ENCODE assay signal across 16 cellular contexts in the genomic region with DNA sequence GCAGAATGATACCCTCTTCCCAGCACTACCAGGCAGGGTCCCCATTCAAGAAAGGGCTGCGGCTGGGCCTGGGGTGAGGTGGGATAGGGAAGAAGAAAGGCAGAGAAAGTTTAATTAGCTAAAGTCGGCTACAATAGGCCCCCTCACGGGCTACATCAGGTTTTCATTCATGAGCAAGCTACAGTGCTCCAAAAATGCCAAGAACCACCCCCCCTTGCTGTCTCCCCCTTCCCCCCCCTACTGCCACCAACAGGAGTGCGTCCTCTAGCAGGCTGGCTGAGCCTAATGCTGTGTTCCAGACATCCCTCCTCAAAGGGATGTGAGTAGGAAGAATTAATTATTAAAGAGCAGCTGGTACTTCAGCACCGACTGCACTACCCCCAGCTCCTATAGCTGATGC. TPM values are rescaled to one million over a fixed set of nuclear protein-coding genes. Genes with fewer than 3 reads are reported as not detected.
DNase-seq lines count a peak whose midpoint lies in the region; ATAC-seq and TF ChIP-seq lines count a peak whose summit lies in the region.
"Had no signal": no experiment of that assay in that cellular context is flagged by ENCODE, and none has a peak within 500 bp of the region (broad histone marks: within the 10 kb centered on the region; RNA-seq: fewer than 3 reads in every experiment).

No MANE protein-coding gene starts in this region.

- H3K9me3 ChIP-seq in cardiac muscle cell (ENCODE audit: low read depth) (no peaks in the 10 kb centered on the region), mesenchymal stem cell (ENCODE audit: control insufficient read depth, low read length) (no peaks in the 10 kb centered on the region)
- H3K9me3 ChIP-seq: neutrophil, tibial nerve had no signal

- H3K27ac Mint-ChIP-seq in activated T-helper 1 cell treated with anti-CD3 and anti-CD28 coated beads, Interleukin-12 subunit alpha, Interleukin-12 subunit beta, Interleukin-2, Interleukin-4 antibody, amounts not matched to agents 30 ng/mL and 10 ng/mL and 1 ng/mL, durations not matched to agents 14 hours and 24 hours and 36 hours: no peak overlapping the region
- peak overlapping the region; percentile 34 for H3K27ac Mint-ChIP-seq in type B pancreatic cell

- H3K4me3 ChIP-seq in cardiac muscle cell (peak overlapping the region; percentile 98), mesenchymal stem cell (ENCODE audit: insufficient read depth in 1 of 2, low read depth in 1 of 2, low read length in 2 of 2) (peak overlapping the region in 1 of 2 experiments; percentile 97)

- H3K27me3 ChIP-seq in cardiac muscle cell (no peaks in the 10 kb centered on the region), mesenchymal stem cell (ENCODE audit: control insufficient read depth in 1 of 2, insufficient read depth in 1 of 2, low read length in 2 of 2) (peaks cover 0 to 6% of the 10 kb centered on the region in 2 experiments)
- H3K27me3 ChIP-seq: neutrophil, tibial nerve had no signal

- no peak overlapping the region for H4K91ac ChIP-seq in mesenchymal stem cell (ENCODE audit: low read length)

- H3K36me3 ChIP-seq in cardiac muscle cell (no peaks in the 10 kb centered on the region), mesenchymal stem cell (ENCODE audit: control insufficient read depth in 1 of 2, insufficient read depth in 2 of 2, low read depth in 1 of 2, low read length in 2 of 2) (peaks cover 5 to 14% of the 10 kb centered on the region in 2 experiments)

- peak overlapping the region; percentile 95 for H3K9ac ChIP-seq in mesenchymal stem cell (ENCODE audit: low read length)

- no peak overlapping the region for H2BK120ac ChIP-seq in mesenchymal stem cell (ENCODE audit: low read depth, low read length)

- peaks cover 12% of the 10 kb centered on the region for H3K27me3 Mint-ChIP-seq in activated T-helper 1 cell treated with anti-CD3 and anti-CD28 coated beads, Interleukin-12 subunit alpha, Interleukin-12 subunit beta, Interleukin-2, Interleukin-4 antibody, amounts not matched to agents 30 ng/mL and 10 ng/mL and 1 ng/mL, durations not matched to agents 14 hours and 24 hours and 36 hours (ENCODE audit: insufficient read depth)
- no peaks in the 10 kb centered on the region for H3K27me3 Mint-ChIP-seq in type B pancreatic cell

- TF ChIP-seq CTCF in cardiac muscle cell (IDR thresholded peaks at IDR 0.05; ENCODE audit: low read depth, low read length): no peak
- no peak for TF ChIP-seq CTCF in type B pancreatic cell (conservative IDR thresholded peaks at IDR 0.05)

- H4K8ac ChIP-seq in mesenchymal stem cell (ENCODE audit: low read length): no peak overlapping the region

- no peaks in the 10 kb centered on the region for H3K9me3 Mint-ChIP-seq in activated T-helper 1 cell treated with anti-CD3 and anti-CD28 coated beads, Interleukin-12 subunit alpha, Interleukin-12 subunit beta, Interleukin-2, Interleukin-4 antibody, amounts not matched to agents 30 ng/mL and 10 ng/mL and 1 ng/mL, durations not matched to agents 14 hours and 24 hours and 36 hours
- H3K9me3 Mint-ChIP-seq in type B pancreatic cell: no peaks in the 10 kb centered on the region

- no peak for ATAC-seq in left ventricle myocardium superior

- no peak overlapping the region for H2BK5ac ChIP-seq in mesenchymal stem cell (ENCODE audit: low read depth, low read length, poor library complexity, severe bottlenecking)

- H3K4me2 ChIP-seq in mesenchymal stem cell (ENCODE audit: low read length, poor library complexity, severe bottlenecking): no peak overlapping the region

- H3K4me1 Mint-ChIP-seq in activated T-helper 1 cell treated with anti-CD3 and anti-CD28 coated beads, Interleukin-12 subunit alpha, Interleukin-12 subunit beta, Interleukin-2, Interleukin-4 antibody, amounts not matched to agents 30 ng/mL and 10 ng/mL and 1 ng/mL, durations not matched to agents 14 hours and 24 hours and 36 hours (ENCODE audit: low read depth): peaks cover 25% of the 10 kb centered on the region
- H3K4me1 Mint-ChIP-seq in type B pancreatic cell (ENCODE audit: unreplicated experiment): peaks cover 29% of the 10 kb centered on the region

- no peak overlapping the region for H2BK15ac ChIP-seq in mesenchymal stem cell (ENCODE audit: low read depth, poor library complexity, severe bottlenecking)

- intact Hi-C loops in left ventricle myocardium superior (cut with micrococcal nuclease): loop anchor here (10.0 kb wide), 1 partner anchor 56 kb away; the partner anchor contains the start of gene LSM12
- intact Hi-C loops in activated T-helper 1 cell treated with anti-CD3 and anti-CD28 coated beads, Interleukin-12 subunit alpha, Interleukin-12 subunit beta, Interleukin-2, Interleukin-4 antibody, amounts not matched to agents 30 ng/mL and 10 ng/mL and 1 ng/mL, durations not matched to agents 14 hours and 24 hours and 36 hours (cut with micrococcal nuclease): loop anchor here (5.0 kb wide), 2 partner anchors 206 to 226 kb away; partner anchors contain the start of gene GRN

- H3K36me3 Mint-ChIP-seq in activated T-helper 1 cell treated with anti-CD3 and anti-CD28 coated beads, Interleukin-12 subunit alpha, Interleukin-12 subunit beta, Interleukin-2, Interleukin-4 antibody, amounts not matched to agents 30 ng/mL and 10 ng/mL and 1 ng/mL, durations not matched to agents 14 hours and 24 hours and 36 hours (ENCODE audit: low read depth): no peaks in the 10 kb centered on the region
- peaks cover 5% of the 10 kb centered on the region for H3K36me3 Mint-ChIP-seq in type B pancreatic cell

- H3K18ac ChIP-seq in mesenchymal stem cell (ENCODE audit: low read depth in 1 of 2, low read length in 2 of 2): no peak overlapping the region

- no peak overlapping the region for H3K14ac ChIP-seq in mesenchymal stem cell (ENCODE audit: low read length in 2 of 2)

- no peak overlapping the region for H2AFZ ChIP-seq in mesenchymal stem cell (ENCODE audit: low read depth, low read length)

- H3K27ac ChIP-seq in cardiac muscle cell (no peak overlapping the region), mesenchymal stem cell (ENCODE audit: low read length, poor library complexity, severe bottlenecking) (no peak overlapping the region)

- H2BK12ac ChIP-seq in mesenchymal stem cell (ENCODE audit: low read length in 2 of 2): no peak overlapping the region

- H3K4me1 ChIP-seq in cardiac muscle cell (ENCODE audit: low read depth) (peaks cover 27% of the 10 kb centered on the region), mesenchymal stem cell (ENCODE audit: control insufficient read depth, insufficient read depth, low read depth, low read length) (peaks cover 12% of the 10 kb centered on the region)

- no peak for DNase-seq in cardiac muscle cell (ENCODE audit: low read depth in 1 of 2, low spot score in 1 of 2)
- DNase-seq in left ventricle myocardium superior: no peak
- no peak for DNase-seq in activated T-helper 1 cell treated with anti-CD3 and anti-CD28 coated beads, Interleukin-12 subunit alpha, Interleukin-12 subunit beta, Interleukin-2, Interleukin-4 antibody, amounts not matched to agents 30 ng/mL and 10 ng/mL and 1 ng/mL, durations not matched to agents 14 hours and 24 hours and 36 hours (ENCODE audit: low spot score)
- DNase-seq in mesenchymal stem cell: no peak
- no peak for DNase-seq in type B pancreatic cell (ENCODE audit: extremely low spot score, unreplicated experiment)
- DNase-seq in stimulated activated CD4-positive, alpha-beta T cell treated with anti-CD3 and anti-CD28 coated beads, Interleukin-15, amount 100 ng/mL, for 24 hours: no peak
- DNase-seq in HUDEP-2 (lab: John Stamatoyannopoulos, UW; ENCODE audit: unreplicated experiment in 76 of 76): no peak
- DNase-seq in DMS79 (lab: John Stamatoyannopoulos, UW): no peak
- DNase-seq: activated CD4-positive, alpha-beta T cell treated with anti-CD3 and anti-CD28 coated beads for 1 hour; activated gamma-delta T cell treated with Interleukin-2 at 50 U/mL for 16 hours; hippocampal formation; NCI-H2029; stimulated activated CD4-positive, alpha-beta T cell treated with anti-CD3 and anti-CD28 coated beads, Interleukin-4, amount 100 ng/mL, for 1 hour had no signal

- WGBS in mesenchymal stem cell: 54% methylated on average over 3 of the region's 5 CpGs

- H3K79me1 ChIP-seq in mesenchymal stem cell (replicated peaks; ENCODE audit: low read length, poor library complexity, severe bottlenecking): peaks cover 18% of the 10 kb centered on the region

- H3K23ac ChIP-seq in mesenchymal stem cell (ENCODE audit: low read length in 2 of 2): no peak overlapping the region

- no peak overlapping the region for H2AK5ac ChIP-seq in mesenchymal stem cell (ENCODE audit: low read length, severe bottlenecking)

- no peak overlapping the region for H3K4ac ChIP-seq in mesenchymal stem cell (ENCODE audit: low read depth in 1 of 2, low read length in 2 of 2)

- peak overlapping the region; percentile 89 for H3K4me3 Mint-ChIP-seq in activated T-helper 1 cell treated with anti-CD3 and anti-CD28 coated beads, Interleukin-12 subunit alpha, Interleukin-12 subunit beta, Interleukin-2, Interleukin-4 antibody, amounts not matched to agents 30 ng/mL and 10 ng/mL and 1 ng/mL, durations not matched to agents 14 hours and 24 hours and 36 hours
- peak overlapping the region; percentile 93 for H3K4me3 Mint-ChIP-seq in type B pancreatic cell

RNA-seq across cellular contexts. Expression of gene HDAC5, which starts 2.2 kb away (rescaled TPM):
- total RNA-seq in cardiac muscle cell: 164 and 300 TPM in 2 replicates
- 94.1 and 209 TPM in 2 replicates for polyA plus RNA-seq in cardiac muscle cell
- 81.4 TPM for total RNA-seq in left ventricle myocardium superior
- total RNA-seq in activated T-helper 1 cell treated with anti-CD3 and anti-CD28 coated beads, Interleukin-12 subunit alpha, Interleukin-12 subunit beta, Interleukin-2, Interleukin-4 antibody, amounts not matched to agents 30 ng/mL and 10 ng/mL and 1 ng/mL, durations not matched to agents 14 hours and 24 hours and 36 hours: 20.6 and 22.8 TPM in 2 replicates
- 36.0 TPM for polyA plus RNA-seq in mesenchymal stem cell (2013, experiment 1 of 2)
- polyA plus RNA-seq in mesenchymal stem cell (2013, experiment 2 of 2): 34.6 TPM
- total RNA-seq in type B pancreatic cell (ENCODE audit: low replicate concordance): 43.3 and 48.9 TPM in 2 replicates

RNA-seq across cellular contexts. Expression of gene HROB, which starts 20.5 kb away (rescaled TPM):
- 3.6 and 9.6 TPM in 2 replicates for total RNA-seq in cardiac muscle cell
- 7.8 and 15.6 TPM in 2 replicates for polyA plus RNA-seq in cardiac muscle cell
- 1.5 TPM for total RNA-seq in left ventricle myocardium superior
- 23.0 and 23.1 TPM in 2 replicates for total RNA-seq in activated T-helper 1 cell treated with anti-CD3 and anti-CD28 coated beads, Interleukin-12 subunit alpha, Interleukin-12 subunit beta, Interleukin-2, Interleukin-4 antibody, amounts not matched to agents 30 ng/mL and 10 ng/mL and 1 ng/mL, durations not matched to agents 14 hours and 24 hours and 36 hours
- 1.6 TPM for polyA plus RNA-seq in mesenchymal stem cell (2013, experiment 1 of 2)
- polyA plus RNA-seq in mesenchymal stem cell (2013, experiment 2 of 2): 1.6 TPM
- total RNA-seq in type B pancreatic cell (ENCODE audit: low replicate concordance): 5.4 and 10.6 TPM in 2 replicates

RNA-seq across cellular contexts. Expression of gene ASB16, which starts 49.3 kb away (rescaled TPM):
- total RNA-seq in cardiac muscle cell (3.1 and 6.4 TPM in 2 replicates), left ventricle myocardium superior (17.0 TPM), type B pancreatic cell (ENCODE audit: low replicate concordance) (0.68 TPM in 1 of 2 replicates, not detected in the other)
- 5.5 and 6.4 TPM in 2 replicates for polyA plus RNA-seq in cardiac muscle cell
- total RNA-seq in activated T-helper 1 cell treated with anti-CD3 and anti-CD28 coated beads, Interleukin-12 subunit alpha, Interleukin-12 subunit beta, Interleukin-2, Interleukin-4 antibody, amounts not matched to agents 30 ng/mL and 10 ng/mL and 1 ng/mL, durations not matched to agents 14 hours and 24 hours and 36 hours: 0.31 and 0.42 TPM in 2 replicates
- 0.07 TPM for polyA plus RNA-seq in mesenchymal stem cell (2013, experiment 1 of 2)
- polyA plus RNA-seq in mesenchymal stem cell (2013, experiment 2 of 2): 0.05 TPM
- polyA plus RNA-seq: BJ had no signal

RNA-seq across cellular contexts. Expression of gene G6PC3, which starts 50.7 kb away (rescaled TPM):
- total RNA-seq in cardiac muscle cell (93.1 and 95.3 TPM in 2 replicates), left ventricle myocardium superior (26.3 TPM), type B pancreatic cell (ENCODE audit: low replicate concordance) (63.6 and 63.7 TPM in 2 replicates)
- 162 and 234 TPM in 2 replicates for polyA plus RNA-seq in cardiac muscle cell
- total RNA-seq in activated T-helper 1 cell treated with anti-CD3 and anti-CD28 coated beads, Interleukin-12 subunit alpha, Interleukin-12 subunit beta, Interleukin-2, Interleukin-4 antibody, amounts not matched to agents 30 ng/mL and 10 ng/mL and 1 ng/mL, durations not matched to agents 14 hours and 24 hours and 36 hours: 33.5 and 34.9 TPM in 2 replicates
- 158 TPM for polyA plus RNA-seq in mesenchymal stem cell (2013, experiment 1 of 2)
- polyA plus RNA-seq in mesenchymal stem cell (2013, experiment 2 of 2): 165 TPM

RNA-seq across cellular contexts. Expression of gene LSM12, which starts 54.7 kb away (rescaled TPM):
- total RNA-seq in cardiac muscle cell (31.0 and 45.3 TPM in 2 replicates), left ventricle myocardium superior (58.2 TPM), type B pancreatic cell (ENCODE audit: low replicate concordance) (44.8 and 50.6 TPM in 2 replicates)
- polyA plus RNA-seq in cardiac muscle cell: 46.5 and 60.7 TPM in 2 replicates
- 93.9 and 95.4 TPM in 2 replicates for total RNA-seq in activated T-helper 1 cell treated with anti-CD3 and anti-CD28 coated beads, Interleukin-12 subunit alpha, Interleukin-12 subunit beta, Interleukin-2, Interleukin-4 antibody, amounts not matched to agents 30 ng/mL and 10 ng/mL and 1 ng/mL, durations not matched to agents 14 hours and 24 hours and 36 hours
- polyA plus RNA-seq in mesenchymal stem cell (2013, experiment 1 of 2): 74.2 TPM
- 73.4 TPM for polyA plus RNA-seq in mesenchymal stem cell (2013, experiment 2 of 2)
